Comparison of ENCODE assay signal across 10 cellular contexts in the genomic region with DNA sequence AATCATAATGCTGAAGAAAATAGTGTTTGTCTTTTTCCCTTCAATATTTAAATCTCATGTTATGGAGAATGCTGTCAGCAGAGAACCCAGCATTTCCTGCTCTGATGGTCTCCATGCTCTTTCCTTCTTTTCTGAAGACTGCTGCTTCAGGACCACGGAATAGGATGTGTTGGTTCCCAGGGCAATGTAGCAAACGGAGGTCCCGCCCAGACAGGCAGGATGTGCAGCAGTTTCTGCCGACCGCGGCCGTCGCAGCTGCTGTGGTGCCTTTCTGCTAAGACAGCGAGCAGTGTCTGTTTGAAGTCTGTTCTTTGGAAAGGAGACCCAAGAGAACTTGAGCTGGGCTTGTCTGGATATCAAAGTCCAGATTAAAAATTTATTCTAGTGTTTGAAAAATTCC.
DNase-seq lines count a peak whose midpoint lies in the region.
"Had no signal": no experiment of that assay in that cellular context is flagged by ENCODE, and none has a peak within 500 bp of the region (broad histone marks: within the 10 kb centered on the region; RNA-seq: fewer than 3 reads in every experiment).

No MANE protein-coding gene starts in this region.

- peak; percentile 7 for DNase-seq in DMS153 (lab: John Stamatoyannopoulos, UW)
- no peak for DNase-seq in DMS153 treated with DMSO at 0.1 percent for 48 hours (lab: John Stamatoyannopoulos, UW; ENCODE audit: unreplicated experiment)
- DNase-seq in NCI-H526 (lab: John Stamatoyannopoulos, UW), result peak; percentile 28 to 83
- DNase-seq in fibroblast of peridontal ligament (ENCODE audit: extremely low read depth), result peak; percentile 54
- DNase-seq in skeletal muscle cell (ENCODE audit: low read depth), result peak; percentile 51
- no peak for DNase-seq in SKM-1 treated with dmso at 0.1 percent for 144 hours (lab: John Stamatoyannopoulos, UW; ENCODE audit: unreplicated experiment)
- no peak for DNase-seq in GM19240 (ENCODE audit: insufficient read length, low spot score)
- no peak for DNase-seq in activated T-cell treated with anti-CD3 and anti-CD28 coated beads, Interleukin-2, amount 50 U/mL, for 48 hours
- DNase-seq: anterior cingulate cortex, SIG-M5 had no signal

- H3K4me3 ChIP-seq in skeletal muscle cell (ENCODE audit: low read depth, low read length), result no peak overlapping the region

Comparison
In these comparisons a context has a peak if more than half of its experiments do, and no peak if none do; other contexts are left out.
1. DNase-seq: peak in DMS153 (single experiment), NCI-H526 (2 of 2), fibroblast of peridontal ligament (single experiment) and skeletal muscle cell (single experiment); none in DMS153 treated with DMSO at 0.1 percent for 48 hours (single experiment), SKM-1 treated with dmso at 0.1 percent for 144 hours (single experiment), GM19240 (single experiment) and activated T-cell treated with anti-CD3 and anti-CD28 coated beads, Interleukin-2, amount 50 U/mL, for 48 hours (0 of 2).